ENCODE assay signal across 15 cellular contexts in genomic region chr2:85737961-85738360, GRCh38. TPM values are rescaled to one million over a fixed set of nuclear protein-coding genes. Genes with fewer than 3 reads are reported as not detected.
DNase-seq lines count a peak whose midpoint lies in the region; ATAC-seq, FAIRE-seq and TF ChIP-seq lines count a peak whose summit lies in the region.
"Had no signal": no experiment of that assay in that cellular context is flagged by ENCODE, and none has a peak within 500 bp of the region (broad histone marks: within the 10 kb centered on the region; RNA-seq: fewer than 3 reads in every experiment).

No MANE protein-coding gene starts in this region.

- H3K4me2 ChIP-seq in A549 (no peak overlapping the region), hepatocyte (no peak overlapping the region)

- H4K20me1 ChIP-seq in hepatocyte (ENCODE audit: insufficient read depth, poor library complexity, severe bottlenecking) = no peaks in the 10 kb centered on the region

- ATAC-seq in A549 = no peak
- no peak for ATAC-seq in GM19397 (IDR thresholded peaks at IDR 0.05; ENCODE audit: unreplicated experiment)
- ATAC-seq: activated T-cell treated with anti-CD3 and anti-CD28 coated beads, Interleukin-2, amount 50 U/mL, for 72 hours had no signal

- no peaks in the 10 kb centered on the region for H3K9me3 Mint-ChIP-seq in osteocyte (ENCODE audit: unreplicated experiment)
- H3K9me3 Mint-ChIP-seq: activated CD4-positive, alpha-beta memory T cell treated with anti-CD3 and anti-CD28 coated beads, Interleukin-2, amount 10 ng/mL, durations not matched to agents 7 days and 5 days; activated T-cell treated with anti-CD3 and anti-CD28 coated beads, Interleukin-2, amount 50 U/mL, for 72 hours had no signal

- H3K27ac Mint-ChIP-seq in osteocyte (ENCODE audit: unreplicated experiment) = no peak overlapping the region
- H3K27ac Mint-ChIP-seq: activated CD4-positive, alpha-beta memory T cell treated with anti-CD3 and anti-CD28 coated beads, Interleukin-2, amount 10 ng/mL, durations not matched to agents 7 days and 5 days; activated T-cell treated with anti-CD3 and anti-CD28 coated beads, Interleukin-2, amount 50 U/mL, for 72 hours had no signal

- TF ChIP-seq POLR2A in A549 (IDR thresholded peaks at IDR 0.05; ENCODE audit: low read length) (no peak), testis (IDR thresholded peaks at IDR 0.05) (no peak)

- H3K27me3 ChIP-seq in ascending aorta (no peaks in the 10 kb centered on the region), hepatocyte (no peaks in the 10 kb centered on the region), skeletal muscle tissue (ENCODE audit: control insufficient read depth in 3 of 3, insufficient read depth in 3 of 3, low read length in 3 of 3) (no peaks in the 10 kb centered on the region), testis (no peaks in the 10 kb centered on the region)

- CTCF ChIA-PET in A549 (lab: Yijun Ruan, JAX) = interaction anchor here (0.7 to 63.0 kb wide), 7 partner anchors 9 to 78 kb away, joined by 3 to 1675 read pairs (median 6); partner anchors contain the start of gene ATOH8

- WGBS in A549 (ENCODE audit: missing lambda C conversion rate) = 91% methylated on average over 4 of the region's 4 CpGs
- WGBS in hepatocyte (ENCODE audit: low lambda C conversion rate, missing lambda C conversion rate) = 58% methylated on average over 4 of the region's 4 CpGs
- WGBS in testis, 2 donors = 76 to 78% methylated on average over 4 of the region's 4 CpGs

- H3K4me1 Mint-ChIP-seq in osteocyte (ENCODE audit: unreplicated experiment) = peaks cover 29% of the 10 kb centered on the region
- H3K4me1 Mint-ChIP-seq: activated CD4-positive, alpha-beta memory T cell treated with anti-CD3 and anti-CD28 coated beads, Interleukin-2, amount 10 ng/mL, durations not matched to agents 7 days and 5 days had no signal

- no peak overlapping the region for H3K4me3 Mint-ChIP-seq in osteocyte (ENCODE audit: unreplicated experiment)
- H3K4me3 Mint-ChIP-seq: activated CD4-positive, alpha-beta memory T cell treated with anti-CD3 and anti-CD28 coated beads, Interleukin-2, amount 10 ng/mL, durations not matched to agents 7 days and 5 days; activated T-cell treated with anti-CD3 and anti-CD28 coated beads, Interleukin-2, amount 50 U/mL, for 72 hours had no signal

- H3K36me3 ChIP-seq in ascending aorta (no peaks in the 10 kb centered on the region), hepatocyte (replicated peaks; ENCODE audit: insufficient read depth, low read depth) (no peaks in the 10 kb centered on the region), skeletal muscle tissue (ENCODE audit: control insufficient read depth in 3 of 3, insufficient read depth in 3 of 3, low read length in 3 of 3) (no peaks in the 10 kb centered on the region), testis (ENCODE audit: low read depth, missing control alignments) (no peaks in the 10 kb centered on the region)

- no peak overlapping the region for H3K9ac ChIP-seq in skeletal muscle tissue (ENCODE audit: low read depth in 1 of 3, low read length in 3 of 3)

- no peaks in the 10 kb centered on the region for H3K9me2 ChIP-seq in hepatocyte (replicated peaks; ENCODE audit: insufficient read depth)

- peaks cover 44% of the 10 kb centered on the region for H3K4me1 ChIP-seq in A549
- H3K4me1 ChIP-seq in ascending aorta = peaks cover 24 to 46% of the 10 kb centered on the region in 2 donors
- peaks cover 12% of the 10 kb centered on the region for H3K4me1 ChIP-seq in hepatocyte (ENCODE audit: insufficient read depth)
- H3K4me1 ChIP-seq in skeletal muscle tissue (ENCODE audit: control insufficient read depth in 3 of 3, insufficient read depth in 3 of 3, low read length in 3 of 3) = peaks cover 74 to 83% (median 78%) of the 10 kb centered on the region in 3 donors
- H3K4me1 ChIP-seq in testis = peaks cover 16% of the 10 kb centered on the region

- no peak for FAIRE-seq in A549 (lab: Jason Lieb, UNC)
- FAIRE-seq: colon had no signal

- no peak overlapping the region for H2AFZ ChIP-seq in hepatocyte

- H3K36me3 Mint-ChIP-seq in osteocyte (ENCODE audit: unreplicated experiment) = no peaks in the 10 kb centered on the region

- TF ChIP-seq CTCF in A549 (IDR thresholded peaks at IDR 0.05) (no peak), ascending aorta (IDR thresholded peaks at IDR 0.05) (no peak), hepatocyte (IDR thresholded peaks at IDR 0.05; ENCODE audit: poor library complexity) (no peak), osteocyte (IDR thresholded peaks at IDR 0.05) (no peak), testis (IDR thresholded peaks at IDR 0.05) (no peak)

- intact Hi-C loops in ascending aorta (cut with DNase I) = no loop called here
- intact Hi-C loops in testis (cut with DNase I; ENCODE audit: low total_unique reads) = loop anchor here (5.0 kb wide), 1 partner anchor 54 kb away; no protein-coding TSS in a partner anchor

- no peak overlapping the region for H3K4me3 ChIP-seq in A549
- no peak overlapping the region for H3K4me3 ChIP-seq in ascending aorta
- no peak overlapping the region for H3K4me3 ChIP-seq in hepatocyte
- H3K4me3 ChIP-seq in skeletal muscle tissue (ENCODE audit: low read length in 3 of 3) = no peak overlapping the region
- no peak overlapping the region for H3K4me3 ChIP-seq in testis

- no peaks in the 10 kb centered on the region for H3K79me2 ChIP-seq in hepatocyte

- peaks cover 20% of the 10 kb centered on the region for H3K27me3 Mint-ChIP-seq in osteocyte (ENCODE audit: unreplicated experiment)

- POLR2A ChIA-PET in A549 (lab: Yijun Ruan, JAX) = no interaction called here

- H3K27ac ChIP-seq in A549 = peak overlapping the region; percentile 15 to 93; a peak in 5 of 6 replicates
- H3K27ac ChIP-seq in ascending aorta = peak overlapping the region; percentile 97 to 98
- peak overlapping the region; percentile 63 for H3K27ac ChIP-seq in hepatocyte
- peak overlapping the region; percentile 36 for H3K27ac ChIP-seq in skeletal muscle tissue (ENCODE audit: low read depth, low read length)
- H3K27ac ChIP-seq in caudate nucleus (ENCODE audit: low read depth, low read length) = no peak overlapping the region
- peak overlapping the region in 1 of 2 donors; percentile 7 for H3K27ac ChIP-seq in testis
- H3K27ac ChIP-seq: VCaP had no signal

- no peak for TF ChIP-seq EP300 in A549 (IDR thresholded peaks at IDR 0.05)

- peaks cover 9% of the 10 kb centered on the region for H3K9me3 ChIP-seq in A549
- no peaks in the 10 kb centered on the region for H3K9me3 ChIP-seq in ascending aorta
- no peaks in the 10 kb centered on the region for H3K9me3 ChIP-seq in hepatocyte (ENCODE audit: low read depth)
- H3K9me3 ChIP-seq in skeletal muscle tissue (ENCODE audit: control insufficient read depth in 3 of 3, low read length in 3 of 3) = no peaks in the 10 kb centered on the region
- H3K9me3 ChIP-seq in testis = no peaks in the 10 kb centered on the region

- DNase-seq in A549 (ENCODE audit: low read depth in 1 of 2, low spot score in 1 of 2) = no peak
- DNase-seq in ascending aorta (ENCODE audit: low spot score in 2 of 2) = no peak
- no peak for DNase-seq in hepatocyte (ENCODE audit: low spot score)
- no peak for DNase-seq in osteocyte (ENCODE audit: extremely low spot score, unreplicated experiment)
- DNase-seq in caudate nucleus (lab: John Stamatoyannopoulos, UW) = no peak
- no peak for DNase-seq in testis
- DNase-seq: activated CD4-positive, alpha-beta memory T cell treated with anti-CD3 and anti-CD28 coated beads, Interleukin-2, amount 10 ng/mL, durations not matched to agents 7 days and 5 days; activated T-cell treated with anti-CD3 and anti-CD28 coated beads, Interleukin-2, amount 50 U/mL, for 72 hours; NCI-H2029 had no signal

- no peak for TF ChIP-seq RAD21 in A549 (conservative IDR thresholded peaks at IDR 0.05 in 1 of 2, IDR thresholded peaks at IDR 0.05 in 1 of 2)

TF ChIP-seq in A549, 52 proteins besides CTCF, POLR2A, EP300 and RAD21 (continues in another document):
- no peak for TF ChIP-seq KDM5A (IDR thresholded peaks at IDR 0.05)
- TF ChIP-seq, protein P1, sequence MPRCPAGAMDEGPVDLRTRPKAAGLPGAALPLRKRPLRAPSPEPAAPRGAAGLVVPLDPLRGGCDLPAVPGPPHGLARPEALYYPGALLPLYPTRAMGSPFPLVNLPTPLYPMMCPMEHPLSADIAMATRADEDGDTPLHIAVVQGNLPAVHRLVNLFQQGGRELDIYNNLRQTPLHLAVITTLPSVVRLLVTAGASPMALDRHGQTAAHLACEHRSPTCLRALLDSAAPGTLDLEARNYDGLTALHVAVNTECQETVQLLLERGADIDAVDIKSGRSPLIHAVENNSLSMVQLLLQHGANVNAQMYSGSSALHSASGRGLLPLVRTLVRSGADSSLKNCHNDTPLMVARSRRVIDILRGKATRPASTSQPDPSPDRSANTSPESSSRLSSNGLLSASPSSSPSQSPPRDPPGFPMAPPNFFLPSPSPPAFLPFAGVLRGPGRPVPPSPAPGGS (IDR thresholded peaks at IDR 0.05) = no peak
- no peak for TF ChIP-seq CEBPB (IDR thresholded peaks at IDR 0.05)
- no peak for TF ChIP-seq HOXB5 (CRISPR knock-in tag; IDR thresholded peaks at IDR 0.05)
- no peak for TF ChIP-seq CBX2 (IDR thresholded peaks at IDR 0.05; ENCODE audit: borderline replicate concordance, low read depth)

RNA-seq across cellular contexts. Expression of gene ATOH8, which starts 15.8 kb away (rescaled TPM):
- polyA plus RNA-seq in A549 (2011; rRNA removed) (1.8 and 2.6 TPM in 2 replicates), A549 (2017; fragmentation: RNase III; extraction: RNeasy Plus Mini Kit Qiagen cat#74134 plus additional on column Dnase treatment) (11.1 to 20.7 TPM (median 20.0 TPM) in 3 replicates), hepatocyte (1.3 and 2.1 TPM in 2 replicates), testis (ENCODE audit: insufficient read depth, low read depth, low replicate concordance) (13.5 TPM)
- polyA plus RNA-seq in A549 (2012; cell fraction: cytosol; rRNA removed) = 13.2 and 22.4 TPM in 2 replicates
- polyA plus RNA-seq in A549 (2012; cell fraction: nucleus; rRNA removed) = 19.3 and 20.6 TPM in 2 replicates
- 2.4 and 3.4 TPM in 2 replicates for polyA minus RNA-seq in A549 (2011; rRNA and poly(A)+ RNA removed)
- total RNA-seq in ascending aorta (239 TPM), hepatocyte (2.0 and 2.9 TPM in 2 replicates), skeletal muscle tissue (8.4 TPM), osteocyte (5.9 and 7.1 TPM in 2 replicates), testis (10 to 100 TPM; 14.2 to 16.8 TPM)
- total RNA-seq: activated T-cell treated with anti-CD3 and anti-CD28 coated beads, Interleukin-2, amount 50 U/mL, for 72 hours had no signal

RNA-seq across cellular contexts. Expression of gene GNLY, which starts 43.8 kb away (rescaled TPM):
- not detected in 2 replicates for polyA plus RNA-seq in A549 (2011; rRNA removed)
- polyA plus RNA-seq in A549 (2012; cell fraction: cytosol; rRNA removed) = not detected in 2 replicates
- polyA plus RNA-seq in A549 (2012; cell fraction: nucleus; rRNA removed) = 0.12 and 0.15 TPM in 2 replicates
- not detected in 3 replicates for polyA plus RNA-seq in A549 (2017; fragmentation: RNase III; extraction: RNeasy Plus Mini Kit Qiagen cat#74134 plus additional on column Dnase treatment)
- polyA minus RNA-seq in A549 (2011; rRNA and poly(A)+ RNA removed) = not detected in 2 replicates
- total RNA-seq in ascending aorta = not detected
- not detected in 2 replicates for total RNA-seq in hepatocyte
- 1.0 TPM in 1 of 2 replicates, not detected in the other for polyA plus RNA-seq in hepatocyte
- not detected for total RNA-seq in skeletal muscle tissue
- not detected in 2 replicates for total RNA-seq in osteocyte
- 1 to 10 TPM in 1 of 2 donors, under 1 TPM in 1; 0.43 to 2.6 TPM for total RNA-seq in testis
- polyA plus RNA-seq in testis (ENCODE audit: insufficient read depth, low read depth, low replicate concordance) = 2.2 TPM
- total RNA-seq: HT1080, kidney epithelial cell had no signal

Comparison
In these comparisons a context has a peak if more than half of its experiments do, and no peak if none do; other contexts are left out.
1. RNA of gene ATOH8, which starts 15.8 kb away (total RNA-seq): 239 TPM in ascending aorta (single experiment); 14.2 to 16.8 TPM in testis, 8.4 TPM in skeletal muscle tissue (single experiment), 5.9 to 7.1 TPM in osteocyte and 2.0 to 2.9 TPM in hepatocyte; every median in the first group is over 10 times any median in the second.